6 cellular contexts compared by ENCODE assay signal in genomic region chrY:24833619-24834018, GRCh38. TPM values are rescaled to one million over a fixed set of nuclear protein-coding genes. Genes with fewer than 3 reads are reported as not detected.
"Had no signal": no experiment of that assay in that cellular context is flagged by ENCODE, and none has a peak within 500 bp of the region (broad histone marks: within the 10 kb centered on the region; RNA-seq: fewer than 3 reads in every experiment).

TSS of gene DAZ4 (plus strand) at chrY:24833919. CDS start at chrY:24834127, 208 bp downstream.

RNA-seq across cellular contexts. Expression of gene DAZ4, which starts in this region (rescaled TPM):
- total RNA-seq: HepG2, HT-29, HT1080, IMR-90, K562 had no signal
- polyA plus RNA-seq: IgD-negative memory B cell, IMR-90, K562 had no signal
